ENCODE assay signal across 2 cellular contexts in the genomic region with DNA sequence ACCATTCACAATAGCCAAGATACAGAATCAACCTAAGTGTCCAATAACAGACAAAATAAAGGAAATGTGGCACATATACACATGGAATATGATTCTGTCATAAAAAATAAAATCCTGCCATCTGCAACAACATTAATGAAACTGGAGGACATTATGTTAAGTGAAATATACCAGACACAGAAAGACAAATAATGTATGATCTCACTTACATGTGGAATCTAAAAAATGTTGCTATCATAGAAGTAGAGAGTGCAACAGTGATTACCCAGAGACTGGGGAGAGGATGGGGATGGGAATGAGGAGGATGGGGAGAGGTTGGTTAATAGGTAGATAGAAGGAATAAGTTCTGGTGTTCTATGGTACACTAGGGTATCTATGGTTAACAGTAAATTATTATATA.
TF ChIP-seq lines count a peak whose summit lies in the region.

No MANE protein-coding gene starts in this region.

TF ChIP-seq in IMR-90, 13 proteins besides CTCF, POLR2A, EP300 and RAD21 (continued from another document):
- TF ChIP-seq CHD1 (IDR thresholded peaks at IDR 0.05; ENCODE audit: low read depth, low read length) (no peak), SMC3 (IDR thresholded peaks at IDR 0.05; ENCODE audit: low read depth, low read length) (no peak), MAFK (IDR thresholded peaks at IDR 0.05; ENCODE audit: low read depth, low read length) (no peak), MAZ (IDR thresholded peaks at IDR 0.05; ENCODE audit: borderline replicate concordance, low read depth, low read length) (no peak), RFX5 (IDR thresholded peaks at IDR 0.05; ENCODE audit: low read depth, low read length) (no peak), USF2 (IDR thresholded peaks at IDR 0.05; ENCODE audit: low read depth, low read length) (no peak)
- TF ChIP-seq, protein P1, sequence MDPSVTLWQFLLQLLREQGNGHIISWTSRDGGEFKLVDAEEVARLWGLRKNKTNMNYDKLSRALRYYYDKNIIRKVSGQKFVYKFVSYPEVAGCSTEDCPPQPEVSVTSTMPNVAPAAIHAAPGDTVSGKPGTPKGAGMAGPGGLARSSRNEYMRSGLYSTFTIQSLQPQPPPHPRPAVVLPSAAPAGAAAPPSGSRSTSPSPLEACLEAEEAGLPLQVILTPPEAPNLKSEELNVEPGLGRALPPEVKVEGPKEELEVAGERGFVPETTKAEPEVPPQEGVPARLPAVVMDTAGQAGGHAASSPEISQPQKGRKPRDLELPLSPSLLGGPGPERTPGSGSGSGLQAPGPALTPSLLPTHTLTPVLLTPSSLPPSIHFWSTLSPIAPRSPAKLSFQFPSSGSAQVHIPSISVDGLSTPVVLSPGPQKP (IDR thresholded peaks at IDR 0.05; ENCODE audit: borderline replicate concordance, low read depth, low read length), result no peak

TF ChIP-seq in GM23338, 12 proteins besides CTCF, POLR2A, EP300 and RAD21 (continued from another document):
- TF ChIP-seq, protein P2, sequence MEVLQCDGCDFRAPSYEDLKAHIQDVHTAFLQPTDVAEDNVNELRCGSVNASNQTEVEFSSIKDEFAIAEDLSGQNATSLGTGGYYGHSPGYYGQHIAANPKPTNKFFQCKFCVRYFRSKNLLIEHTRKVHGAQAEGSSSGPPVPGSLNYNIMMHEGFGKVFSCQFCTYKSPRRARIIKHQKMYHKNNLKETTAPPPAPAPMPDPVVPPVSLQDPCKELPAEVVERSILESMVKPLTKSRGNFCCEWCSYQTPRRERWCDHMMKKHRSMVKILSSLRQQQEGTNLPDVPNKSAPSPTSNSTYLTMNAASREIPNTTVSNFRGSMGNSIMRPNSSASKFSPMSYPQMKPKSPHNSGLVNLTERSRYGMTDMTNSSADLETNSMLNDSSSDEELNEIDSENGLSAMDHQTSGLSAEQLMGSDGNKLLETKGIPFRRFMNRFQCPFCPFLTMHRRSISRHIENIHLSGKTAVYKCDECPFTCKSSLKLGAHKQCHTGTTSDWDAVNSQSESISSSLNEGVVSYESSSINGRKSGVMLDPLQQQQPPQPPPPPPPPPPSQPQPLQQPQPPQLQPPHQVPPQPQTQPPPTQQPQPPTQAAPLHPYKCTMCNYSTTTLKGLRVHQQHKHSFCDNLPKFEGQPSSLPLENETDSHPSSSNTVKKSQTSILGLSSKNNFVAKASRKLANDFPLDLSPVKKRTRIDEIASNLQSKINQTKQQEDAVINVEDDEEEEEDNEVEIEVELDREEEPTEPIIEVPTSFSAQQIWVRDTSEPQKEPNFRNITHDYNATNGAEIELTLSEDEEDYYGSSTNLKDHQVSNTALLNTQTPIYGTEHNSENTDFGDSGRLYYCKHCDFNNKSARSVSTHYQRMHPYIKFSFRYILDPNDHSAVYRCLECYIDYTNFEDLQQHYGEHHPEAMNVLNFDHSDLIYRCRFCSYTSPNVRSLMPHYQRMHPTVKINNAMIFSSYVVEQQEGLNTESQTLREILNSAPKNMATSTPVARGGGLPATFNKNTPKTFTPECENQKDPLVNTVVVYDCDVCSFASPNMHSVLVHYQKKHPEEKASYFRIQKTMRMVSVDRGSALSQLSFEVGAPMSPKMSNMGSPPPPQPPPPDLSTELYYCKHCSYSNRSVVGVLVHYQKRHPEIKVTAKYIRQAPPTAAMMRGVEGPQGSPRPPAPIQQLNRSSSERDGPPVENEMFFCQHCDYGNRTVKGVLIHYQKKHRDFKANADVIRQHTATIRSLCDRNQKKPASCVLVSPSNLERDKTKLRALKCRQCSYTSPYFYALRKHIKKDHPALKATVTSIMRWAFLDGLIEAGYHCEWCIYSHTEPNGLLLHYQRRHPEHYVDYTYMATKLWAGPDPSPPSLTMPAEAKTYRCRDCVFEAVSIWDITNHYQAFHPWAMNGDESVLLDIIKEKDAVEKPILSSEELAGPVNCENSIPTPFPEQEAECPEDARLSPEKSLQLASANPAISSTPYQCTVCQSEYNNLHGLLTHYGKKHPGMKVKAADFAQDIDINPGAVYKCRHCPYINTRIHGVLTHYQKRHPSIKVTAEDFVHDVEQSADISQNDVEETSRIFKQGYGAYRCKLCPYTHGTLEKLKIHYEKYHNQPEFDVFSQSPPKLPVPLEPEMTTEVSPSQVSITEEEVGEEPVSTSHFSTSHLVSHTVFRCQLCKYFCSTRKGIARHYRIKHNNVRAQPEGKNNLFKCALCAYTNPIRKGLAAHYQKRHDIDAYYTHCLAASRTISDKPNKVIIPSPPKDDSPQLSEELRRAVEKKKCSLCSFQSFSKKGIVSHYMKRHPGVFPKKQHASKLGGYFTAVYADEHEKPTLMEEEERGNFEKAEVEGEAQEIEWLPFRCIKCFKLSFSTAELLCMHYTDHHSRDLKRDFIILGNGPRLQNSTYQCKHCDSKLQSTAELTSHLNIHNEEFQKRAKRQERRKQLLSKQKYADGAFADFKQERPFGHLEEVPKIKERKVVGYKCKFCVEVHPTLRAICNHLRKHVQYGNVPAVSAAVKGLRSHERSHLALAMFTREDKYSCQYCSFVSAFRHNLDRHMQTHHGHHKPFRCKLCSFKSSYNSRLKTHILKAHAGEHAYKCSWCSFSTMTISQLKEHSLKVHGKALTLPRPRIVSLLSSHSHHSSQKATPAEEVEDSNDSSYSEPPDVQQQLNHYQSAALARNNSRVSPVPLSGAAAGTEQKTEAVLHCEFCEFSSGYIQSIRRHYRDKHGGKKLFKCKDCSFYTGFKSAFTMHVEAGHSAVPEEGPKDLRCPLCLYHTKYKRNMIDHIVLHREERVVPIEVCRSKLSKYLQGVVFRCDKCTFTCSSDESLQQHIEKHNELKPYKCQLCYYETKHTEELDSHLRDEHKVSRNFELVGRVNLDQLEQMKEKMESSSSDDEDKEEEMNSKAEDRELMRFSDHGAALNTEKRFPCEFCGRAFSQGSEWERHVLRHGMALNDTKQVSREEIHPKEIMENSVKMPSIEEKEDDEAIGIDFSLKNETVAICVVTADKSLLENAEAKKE (CRISPR knock-in tag; IDR thresholded peaks at IDR 0.05), result no peak
- TF ChIP-seq STAT1 (IDR thresholded peaks at IDR 0.05; ENCODE audit: unreplicated experiment), result no peak
- no peak for TF ChIP-seq NANOG (IDR thresholded peaks at IDR 0.05; ENCODE audit: borderline replicate concordance)
- TF ChIP-seq EZH2 (IDR thresholded peaks at IDR 0.05; ENCODE audit: low read depth, unreplicated experiment), result no peak
- TF ChIP-seq REST (IDR thresholded peaks at IDR 0.05; ENCODE audit: unreplicated experiment), result no peak
- TF ChIP-seq ZNF114 (CRISPR knock-in tag; IDR thresholded peaks at IDR 0.05), result no peak
- TF ChIP-seq, protein P3, sequence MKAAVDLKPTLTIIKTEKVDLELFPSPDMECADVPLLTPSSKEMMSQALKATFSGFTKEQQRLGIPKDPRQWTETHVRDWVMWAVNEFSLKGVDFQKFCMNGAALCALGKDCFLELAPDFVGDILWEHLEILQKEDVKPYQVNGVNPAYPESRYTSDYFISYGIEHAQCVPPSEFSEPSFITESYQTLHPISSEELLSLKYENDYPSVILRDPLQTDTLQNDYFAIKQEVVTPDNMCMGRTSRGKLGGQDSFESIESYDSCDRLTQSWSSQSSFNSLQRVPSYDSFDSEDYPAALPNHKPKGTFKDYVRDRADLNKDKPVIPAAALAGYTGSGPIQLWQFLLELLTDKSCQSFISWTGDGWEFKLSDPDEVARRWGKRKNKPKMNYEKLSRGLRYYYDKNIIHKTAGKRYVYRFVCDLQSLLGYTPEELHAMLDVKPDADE (IDR thresholded peaks at IDR 0.05), result no peak
- TF ChIP-seq POLR2AphosphoS5 (IDR thresholded peaks at IDR 0.05; ENCODE audit: low read depth), result no peak
